Comparison of ENCODE assay signal across 20 cellular contexts in the genomic region with DNA sequence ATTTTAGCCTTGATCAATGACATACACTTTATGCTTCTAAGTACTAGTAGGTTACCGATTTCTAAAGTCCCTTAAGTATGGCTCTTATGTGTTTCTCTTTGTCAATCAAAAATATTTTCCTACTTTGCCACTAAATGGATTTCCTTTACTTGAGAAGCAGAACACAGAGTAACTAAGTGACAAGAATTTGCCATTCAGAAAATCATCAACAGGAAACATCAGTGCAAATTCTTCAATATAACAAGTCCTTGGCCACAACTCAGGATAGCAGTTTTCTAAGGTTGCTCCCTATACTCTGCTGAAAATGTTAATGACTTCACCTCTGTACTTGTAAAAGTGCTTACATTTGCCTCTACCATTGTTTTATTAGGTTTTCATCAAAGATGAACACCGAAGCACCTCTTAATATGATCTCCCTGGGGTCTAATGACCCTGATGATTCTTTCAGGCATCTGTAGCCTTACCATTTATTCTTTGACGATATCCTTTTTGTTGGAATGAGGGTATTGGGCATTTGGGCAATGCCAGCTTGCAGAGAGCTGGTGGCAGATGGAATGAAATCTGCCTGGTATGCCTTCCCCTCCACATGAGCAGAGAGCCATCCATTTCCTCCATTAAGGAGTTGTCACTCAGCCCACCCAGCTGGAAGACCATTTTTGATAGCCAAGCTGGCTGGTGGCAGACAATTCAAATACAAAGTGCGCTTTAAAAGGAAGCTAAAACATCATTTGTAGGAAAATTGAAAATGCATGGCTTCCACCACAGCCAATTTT.
"Had no signal": no experiment of that assay in that cellular context is flagged by ENCODE, and none has a peak within 500 bp of the region (broad histone marks: within the 10 kb centered on the region; RNA-seq: fewer than 3 reads in every experiment).

No MANE protein-coding gene starts in this region.

- H3K9ac ChIP-seq: neural progenitor cell had no signal

- DNase-seq: activated CD4-positive, alpha-beta T cell treated with anti-CD3 and anti-CD28 coated beads, Interleukin-2, amount 10 ng/mL, durations not matched to agents 24 days and 14 days; activated CD4-positive, CD25-positive, alpha-beta regulatory T cell; activated CD8-positive, alpha-beta memory T cell treated with anti-CD3 and anti-CD28 coated beads, Interleukin-2, amount 50 U/mL, for 4 hours; activated CD8-positive, alpha-beta T cell treated with anti-CD3 and anti-CD28 coated beads, Interleukin-2, amount 10 ng/mL, durations not matched to agents 7 days and 5 days; activated effector memory CD4-positive, alpha-beta T cell treated with anti-CD3 and anti-CD28 coated beads, Interleukin-2, amount 50 U/mL, for 16 hours; activated naive CD8-positive, alpha-beta T cell treated with anti-CD3 and anti-CD28 coated beads for 36 hours; activated T-cell treated with anti-CD3 and anti-CD28 coated beads, Interleukin-2, amount 50 U/mL, for 48 hours; body of pancreas; central memory CD4-positive, alpha-beta T cell; head of caudate nucleus; left colon; midbrain; ovary; stimulated activated CD4-positive, alpha-beta T cell treated with anti-CD3 and anti-CD28 coated beads, Interleukin-12 subunit alpha, Interleukin-12 subunit beta, amount 100 ng/mL, for 4 hours; stimulated activated CD4-positive, alpha-beta T cell treated with anti-CD3 and anti-CD28 coated beads, Interleukin-2, amount 100 ng/mL, for 24 hours had no signal

- H2AFZ ChIP-seq: neural progenitor cell had no signal

- H3K4me1 ChIP-seq: body of pancreas, neural progenitor cell had no signal

- H3K36me3 ChIP-seq: neural progenitor cell, ovary, thoracic aorta had no signal

- H3K27me3 ChIP-seq: body of pancreas, neural progenitor cell, ovary had no signal

- H3K4me3 ChIP-seq: body of pancreas, lung, neural progenitor cell, ovary, thoracic aorta had no signal

- ATAC-seq: activated CD8-positive, alpha-beta T cell treated with anti-CD3 and anti-CD28 coated beads, Interleukin-2, amount 10 ng/mL, durations not matched to agents 7 days and 5 days; body of pancreas; left colon; stimulated activated effector memory CD8-positive, alpha-beta T cell treated with anti-CD3 and anti-CD28 coated beads, Interleukin-12 subunit alpha, Interleukin-12 subunit beta, amount 100 ng/mL, for 72 hours had no signal

- H3K27ac ChIP-seq: body of pancreas, neural progenitor cell, ovary, thoracic aorta had no signal

- FAIRE-seq: frontal cortex had no signal

- H3K4me2 ChIP-seq: neural progenitor cell had no signal

- H3K9me3 ChIP-seq: body of pancreas, ovary, thoracic aorta had no signal
